Comparison of ENCODE assay signal across 11 cellular contexts in the genomic region with DNA sequence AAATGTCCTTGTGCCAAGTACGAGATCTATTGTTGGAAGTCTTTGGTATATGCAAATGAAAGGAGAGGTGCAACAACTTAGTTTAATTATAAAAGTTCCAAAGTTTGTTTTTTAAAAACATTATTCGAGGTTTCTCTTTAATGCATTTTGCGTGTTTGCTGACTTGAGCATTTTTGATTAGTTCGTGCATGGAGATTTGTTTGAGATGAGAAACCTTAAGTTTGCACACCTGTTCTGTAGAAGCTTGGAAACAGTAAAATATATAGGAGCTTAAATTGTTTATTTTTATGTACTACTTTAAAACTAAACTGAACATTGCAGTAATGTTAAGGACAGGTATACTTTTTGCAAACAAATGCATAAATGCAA. TPM values are rescaled to one million over a fixed set of nuclear protein-coding genes. Genes with fewer than 3 reads are reported as not detected.
DNase-seq lines count a peak whose midpoint lies in the region; ATAC-seq and TF ChIP-seq lines count a peak whose summit lies in the region.
"Had no signal": no experiment of that assay in that cellular context is flagged by ENCODE, and none has a peak within 500 bp of the region (broad histone marks: within the 10 kb centered on the region; RNA-seq: fewer than 3 reads in every experiment).

No MANE protein-coding gene starts in this region.

- no peak overlapping the region for H3K23ac ChIP-seq in trophoblast cell (ENCODE audit: low read length)

- intact Hi-C loops in Caco-2 (cut with micrococcal nuclease; ENCODE audit: unreplicated experiment), result loop anchor here (5.0 kb wide), 1 partner anchor 219 kb away; no protein-coding TSS in a partner anchor
- intact Hi-C loops in Panc1 (cut with micrococcal nuclease; ENCODE audit: unreplicated experiment), result loop anchor here (10.0 kb wide), 1 partner anchor 92 kb away; no protein-coding TSS in a partner anchor
- intact Hi-C loops in head of caudate nucleus (cut with DNase I), result loop anchor here (2.0 kb wide), 1 partner anchor 94 kb away; no protein-coding TSS in a partner anchor

- peak overlapping the region; percentile 61 for H3K4me3 Mint-ChIP-seq in Caco-2 (ENCODE audit: unreplicated experiment)

- no peak for TF ChIP-seq CTCF in Caco-2 (IDR thresholded peaks at IDR 0.05; ENCODE audit: insufficient read depth in 1 of 2, low read depth in 1 of 2, low read length in 1 of 2, severe bottlenecking in 1 of 2, unreplicated experiment in 1 of 2)
- no peak for TF ChIP-seq CTCF in Panc1 (IDR thresholded peaks at IDR 0.05)

- no peak overlapping the region for H2BK5ac ChIP-seq in trophoblast cell (ENCODE audit: low read depth, low read length, poor library complexity)

- H2BK12ac ChIP-seq in trophoblast cell (ENCODE audit: low read length), result no peak overlapping the region

- peaks cover 9% of the 10 kb centered on the region for H3K4me1 Mint-ChIP-seq in Caco-2 (ENCODE audit: low read depth, unreplicated experiment)

- in situ Hi-C loops in Panc1 (cut with HindIII; ENCODE audit: low pct_unique_long_range_greater_than_20kb, low sequenced_read_pairs), result no loop called here

- POLR2A ChIA-PET in Caco-2 (lab: Charles Lee) (no interaction called here), Panc1 (lab: Charles Lee) (interaction anchor here (0.5 kb wide), 1 partner anchor 9 kb away, joined by 3 read pairs; no protein-coding TSS in a partner anchor)

- peak overlapping the region; percentile 57 for H3K4me2 ChIP-seq in trophoblast cell (ENCODE audit: low read length)

- no peaks in the 10 kb centered on the region for H3K36me3 ChIP-seq in Caco-2 (ENCODE audit: control insufficient read depth, insufficient read depth, low read length)
- H3K36me3 ChIP-seq in Panc1 (ENCODE audit: control insufficient read depth, insufficient read depth, low read length), result no peaks in the 10 kb centered on the region
- no peaks in the 10 kb centered on the region for H3K36me3 ChIP-seq in esophagus (ENCODE audit: control insufficient read depth in 2 of 2, insufficient read depth in 2 of 2, low read length in 1 of 2)
- peaks cover 3 to 5% of the 10 kb centered on the region in 2 experiments for H3K36me3 ChIP-seq in trophoblast cell (ENCODE audit: control insufficient read depth in 1 of 2, insufficient read depth in 2 of 2, low read length in 2 of 2)

- H4K12ac ChIP-seq in trophoblast cell (ENCODE audit: low read depth, low read length), result no peak overlapping the region

- no peak overlapping the region for H3K14ac ChIP-seq in trophoblast cell (ENCODE audit: low read length)

- H3K27me3 Mint-ChIP-seq in Caco-2 (ENCODE audit: insufficient read depth, unreplicated experiment), result no peaks in the 10 kb centered on the region

- peak overlapping the region; percentile 66; the same call in 1 of the 2 replicates for H3K27ac ChIP-seq in Panc1 (ENCODE audit: low read length)
- peak overlapping the region in 1 of 2 donors; percentile 79 for H3K27ac ChIP-seq in esophagus (ENCODE audit: low read depth in 2 of 2, low read length in 1 of 2)
- no peak overlapping the region for H3K27ac ChIP-seq in trophoblast cell (ENCODE audit: low read depth, low read length)

- CTCF ChIA-PET in Caco-2 (lab: Charles Lee) (no interaction called here), Panc1 (lab: Charles Lee) (no interaction called here)

- H3K79me2 ChIP-seq in trophoblast cell (ENCODE audit: control insufficient read depth, insufficient read depth, low read length, poor library complexity), result peaks cover 7% of the 10 kb centered on the region

- H2AFZ ChIP-seq in trophoblast cell (ENCODE audit: insufficient read depth, low read length, poor library complexity), result no peak overlapping the region

- H3K4me1 ChIP-seq in Caco-2 (peaks cover 3% of the 10 kb centered on the region; the same call in 1 of the 2 replicates), Panc1 (ENCODE audit: control insufficient read depth, insufficient read depth, low read length) (no peaks in the 10 kb centered on the region; the same call in 1 of the 2 replicates), esophagus (ENCODE audit: control insufficient read depth in 2 of 2, insufficient read depth in 2 of 2, low read length in 1 of 2) (peaks cover 0 to 8% of the 10 kb centered on the region in 2 donors), trophoblast cell (ENCODE audit: control insufficient read depth in 1 of 2, insufficient read depth in 2 of 2, low read length in 2 of 2) (peaks cover 4 to 9% of the 10 kb centered on the region in 2 experiments)

- no peak overlapping the region for H3K4ac ChIP-seq in trophoblast cell (ENCODE audit: low read depth, low read length)

- peaks cover 23% of the 10 kb centered on the region for H3K79me1 ChIP-seq in trophoblast cell (ENCODE audit: low read length)

- H3K27me3 ChIP-seq in Caco-2 (replicated peaks; ENCODE audit: control insufficient read depth, insufficient read depth, low read length) (no peaks in the 10 kb centered on the region), Panc1 (ENCODE audit: control insufficient read depth, insufficient read depth, low read length) (no peaks in the 10 kb centered on the region), esophagus (ENCODE audit: control insufficient read depth in 1 of 2, insufficient read depth in 2 of 2, low read length in 2 of 2) (no peaks in the 10 kb centered on the region), trophoblast cell (ENCODE audit: insufficient read depth, low read length) (no peaks in the 10 kb centered on the region)

- ATAC-seq in Panc1, result no peak

- H3K4me3 ChIP-seq in Caco-2 (ENCODE audit: low read depth, low read length) (no peak overlapping the region), Panc1 (ENCODE audit: low read depth in 2 of 2, low read length in 2 of 2) (peak overlapping the region; percentile 47 to 60), esophagus (ENCODE audit: low read depth in 1 of 2, low read length in 2 of 2) (peak overlapping the region; percentile 55 to 82), trophoblast cell (ENCODE audit: low read depth, low read length) (no peak overlapping the region)

- no peak overlapping the region for H4K91ac ChIP-seq in trophoblast cell (ENCODE audit: low read depth, low read length)

- no peak overlapping the region for H3K18ac ChIP-seq in trophoblast cell (ENCODE audit: low read length)

- DNase-seq in Caco-2 (no peak), Panc1 (ENCODE audit: low read depth, low spot score) (no peak), trophoblast cell (no peak), erythroblast (lab: John Stamatoyannopoulos, UW) (no peak), HT-29 (ENCODE audit: low spot score) (no peak), NCI-H345 treated with DMSO at 0.1 percent for 48 hours (lab: John Stamatoyannopoulos, UW; ENCODE audit: unreplicated experiment) (no peak), head of caudate nucleus (no peak)
- DNase-seq: activated CD4-positive, alpha-beta T cell treated with anti-CD3 and anti-CD28 coated beads for 4 hours; GF-D8; OCI-M1 had no signal

- no peak overlapping the region for H3K9ac ChIP-seq in trophoblast cell (ENCODE audit: low read length)

- BruUV-seq in Caco-2 (replicated peaks; lab: Mats Ljungman, UMichigan) (no TSS peak), Panc1 (replicated peaks; lab: Mats Ljungman, UMichigan) (no TSS peak)

- no peak overlapping the region for H2BK120ac ChIP-seq in trophoblast cell (ENCODE audit: insufficient read depth, low read length, poor library complexity)

- H3K36me3 Mint-ChIP-seq in Caco-2 (ENCODE audit: insufficient read depth, unreplicated experiment), result peaks cover 12% of the 10 kb centered on the region

- no peak for TF ChIP-seq POLR2A in erythroblast (IDR thresholded peaks at IDR 0.05; ENCODE audit: low read length)

- H3K9me3 Mint-ChIP-seq in Caco-2 (ENCODE audit: unreplicated experiment), result no peaks in the 10 kb centered on the region

- H4K8ac ChIP-seq in trophoblast cell (ENCODE audit: low read depth, low read length), result no peak overlapping the region

- H3K9me3 ChIP-seq in Caco-2, result peaks cover 9% of the 10 kb centered on the region; the same call in 1 of the 2 replicates
- no peaks in the 10 kb centered on the region for H3K9me3 ChIP-seq in Panc1 (ENCODE audit: control insufficient read depth, insufficient read depth, low read depth, low read length)
- H3K9me3 ChIP-seq in esophagus (ENCODE audit: control insufficient read depth in 2 of 2, insufficient read depth in 1 of 2, low read depth in 1 of 2, low read length in 1 of 2), result peaks cover 0 to 6% of the 10 kb centered on the region in 2 donors
- H3K9me3 ChIP-seq in trophoblast cell (ENCODE audit: insufficient read depth, low read depth, low read length), result peaks cover 18% of the 10 kb centered on the region

- no peak overlapping the region for H3K27ac Mint-ChIP-seq in Caco-2 (ENCODE audit: unreplicated experiment)

- H2AK5ac ChIP-seq in trophoblast cell (ENCODE audit: low read length), result no peak overlapping the region

- 25 to 28% methylated on average over 4 of the region's 4 CpGs for WGBS in esophagus, 2 donors
- no CpG with 5 or more reads among the region's 4 CpGs for WGBS in trophoblast cell (ENCODE audit: extremely low coverage, insufficient coverage, insufficient read length)

RNA-seq across cellular contexts. Expression of gene HSPA2, which starts 2.3 kb away (rescaled TPM):
- total RNA-seq in Caco-2 (2022), result 8.3 and 8.7 TPM in 2 replicates
- 7.7 TPM for total RNA-seq in Panc1 (2021; ENCODE audit: unreplicated experiment)
- polyA plus RNA-seq in Panc1 (2012; ENCODE audit: insufficient read length), result 25.5 TPM
- polyA plus RNA-seq in esophagus, result 10 to 100 TPM; 45.4 to 54.8 TPM
- 52.5 and 55.1 TPM in 2 replicates for polyA plus RNA-seq in trophoblast cell (2013)
- 2.2 and 4.1 TPM in 2 replicates for total RNA-seq in HT-29 (2014; rRNA removed; shearing (Covaris generic))

RNA-seq across cellular contexts. Expression of gene PPP1R36, which starts 6.9 kb away (rescaled TPM):
- 2.3 and 2.9 TPM in 2 replicates for total RNA-seq in Caco-2 (2022)
- 0.69 TPM for total RNA-seq in Panc1 (2021; ENCODE audit: unreplicated experiment)
- 1.5 TPM for polyA plus RNA-seq in Panc1 (2012; ENCODE audit: insufficient read length)
- polyA plus RNA-seq in esophagus, result under 1 TPM; 0.26 to 0.71 TPM
- 0.97 and 0.99 TPM in 2 replicates for polyA plus RNA-seq in trophoblast cell (2013)
- total RNA-seq in HT-29 (2014; rRNA removed; shearing (Covaris generic)), result 0.18 and 0.29 TPM in 2 replicates

RNA-seq across cellular contexts. Expression of gene ZBTB1, which starts 38.3 kb away (rescaled TPM):
- total RNA-seq in Caco-2 (2022), result 34.3 TPM in 2 replicates
- total RNA-seq in Panc1 (2021; ENCODE audit: unreplicated experiment), result 36.1 TPM
- polyA plus RNA-seq in Panc1 (2012; ENCODE audit: insufficient read length), result 21.6 TPM
- polyA plus RNA-seq in esophagus, result 10 to 100 TPM in 1 of 2 donors, 1 to 10 TPM in 1; 9.5 to 14.4 TPM
- polyA plus RNA-seq in trophoblast cell (2013), result 38.0 and 39.2 TPM in 2 replicates
- 9.5 and 11.1 TPM in 2 replicates for total RNA-seq in HT-29 (2014; rRNA removed; shearing (Covaris generic))

RNA-seq across cellular contexts. Expression of gene ZBTB25, which starts 39.2 kb away (rescaled TPM):
- total RNA-seq in Caco-2 (2022), result 8.8 and 10.0 TPM in 2 replicates
- total RNA-seq in Panc1 (2021; ENCODE audit: unreplicated experiment), result 9.0 TPM
- polyA plus RNA-seq in Panc1 (2012; ENCODE audit: insufficient read length), result 5.2 TPM
- 1 to 10 TPM; 1.7 to 2.7 TPM for polyA plus RNA-seq in esophagus
- 9.0 and 9.1 TPM in 2 replicates for polyA plus RNA-seq in trophoblast cell (2013)
- 3.8 and 4.9 TPM in 2 replicates for total RNA-seq in HT-29 (2014; rRNA removed; shearing (Covaris generic))

Comparison
In these comparisons a context has a peak if more than half of its experiments do, and no peak if none do; other contexts are left out.
1. H3K4me3 ChIP-seq: peak in Panc1 (2 of 2) and esophagus (2 of 2); none in Caco-2 (single experiment) and trophoblast cell (single experiment).